Comparison of ENCODE assay signal across 12 cellular contexts in the genomic region with DNA sequence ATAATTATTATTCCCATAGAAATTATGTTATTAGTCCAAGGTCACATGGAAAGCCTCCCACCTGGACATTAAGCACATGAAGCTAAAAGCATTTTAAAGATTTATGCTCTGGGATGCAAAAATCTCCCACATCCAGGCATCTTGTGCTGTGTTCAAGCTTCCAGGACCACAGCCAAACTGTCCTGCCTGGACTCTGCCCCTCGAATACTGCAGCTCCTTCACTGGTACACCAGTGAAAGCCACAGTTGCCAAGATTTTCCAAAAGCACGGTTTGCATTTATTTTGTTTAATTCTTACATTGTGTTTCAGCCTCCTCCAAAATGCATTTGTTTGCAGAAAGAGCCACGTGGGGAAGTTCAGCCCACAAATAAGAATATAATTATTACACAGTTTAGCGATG. TPM values are rescaled to one million over a fixed set of nuclear protein-coding genes. Genes with fewer than 3 reads are reported as not detected.
"Had no signal": no experiment of that assay in that cellular context is flagged by ENCODE, and none has a peak within 500 bp of the region (broad histone marks: within the 10 kb centered on the region; RNA-seq: fewer than 3 reads in every experiment).

No MANE protein-coding gene starts in this region.

- DNase-seq: GM23248, GOT3, H7, H9, HCEC 1CT, HFFc6 had no signal

- H2AFZ ChIP-seq: GM23248, GM23338 had no signal

- H3K4me1 ChIP-seq: HAP-1 had no signal

- FAIRE-seq: H1, H54 had no signal

- H3K9ac ChIP-seq: GM23248 had no signal

- H3K4me3 ChIP-seq: GM23248, GM23338, HAP-1 had no signal

- H3K36me3 ChIP-seq: HAP-1 had no signal

- H3K4me2 ChIP-seq: GM23338 had no signal

- H3K27ac ChIP-seq: GM23248 had no signal

- ATAC-seq: GM23338, HCT116 had no signal

- H3K9me3 ChIP-seq: HAP-1 had no signal

RNA-seq across cellular contexts. Expression of gene C8B, which starts 38.6 kb away (rescaled TPM):
- total RNA-seq: GM23248, GM23338, H1, H4, H7, H9, HFFc6 had no signal
- polyA plus RNA-seq: GM23248, GM23338, H1 had no signal
